8 cellular contexts compared by ENCODE assay signal in the genomic region with DNA sequence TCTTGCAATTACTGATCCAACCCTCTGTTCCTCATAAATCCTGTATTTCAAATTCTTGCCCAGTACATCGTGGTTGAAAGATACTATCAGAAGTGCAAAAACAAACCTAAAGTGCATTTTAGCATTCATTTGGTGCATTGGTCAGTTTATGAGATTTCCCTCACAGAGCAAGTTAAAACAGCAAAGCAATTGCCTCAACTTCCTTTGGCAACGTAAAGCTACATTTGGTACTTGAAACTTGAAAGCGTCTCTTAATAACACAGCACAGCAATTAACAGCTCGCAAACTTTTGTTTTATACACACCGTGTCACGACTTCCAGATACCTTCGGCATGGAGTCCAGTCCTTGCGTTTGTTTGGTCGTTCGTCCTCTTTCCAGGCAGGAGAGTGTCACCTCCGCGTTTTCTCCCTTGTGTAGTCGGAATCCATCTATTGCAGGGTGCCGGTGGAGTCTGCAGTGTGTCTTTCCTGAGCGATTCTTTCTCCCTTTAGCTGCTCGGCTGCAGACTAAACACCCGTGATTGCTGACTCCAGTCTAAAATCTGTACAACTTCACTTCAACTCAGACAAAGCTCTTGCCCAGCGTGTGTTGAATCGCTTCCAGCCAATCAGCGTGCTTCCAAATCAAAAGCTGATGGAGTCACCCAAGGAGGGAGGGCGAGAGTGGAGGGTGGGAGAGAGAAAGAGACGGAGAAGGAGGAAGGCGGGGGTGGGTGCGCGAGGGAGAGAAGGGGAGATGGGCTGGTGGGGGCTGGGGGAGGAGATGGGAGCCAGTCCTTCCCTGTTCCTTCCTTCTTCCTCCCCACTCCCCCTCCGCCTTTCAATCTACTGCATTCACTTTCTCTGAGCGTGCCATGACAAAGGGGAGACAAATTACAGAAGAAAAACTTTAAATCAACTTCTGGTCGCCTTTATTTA. TPM values are rescaled to one million over a fixed set of nuclear protein-coding genes. Genes with fewer than 3 reads are reported as not detected.
DNase-seq lines count a peak whose midpoint lies in the region; ATAC-seq and TF ChIP-seq lines count a peak whose summit lies in the region.

A gene with protein sequence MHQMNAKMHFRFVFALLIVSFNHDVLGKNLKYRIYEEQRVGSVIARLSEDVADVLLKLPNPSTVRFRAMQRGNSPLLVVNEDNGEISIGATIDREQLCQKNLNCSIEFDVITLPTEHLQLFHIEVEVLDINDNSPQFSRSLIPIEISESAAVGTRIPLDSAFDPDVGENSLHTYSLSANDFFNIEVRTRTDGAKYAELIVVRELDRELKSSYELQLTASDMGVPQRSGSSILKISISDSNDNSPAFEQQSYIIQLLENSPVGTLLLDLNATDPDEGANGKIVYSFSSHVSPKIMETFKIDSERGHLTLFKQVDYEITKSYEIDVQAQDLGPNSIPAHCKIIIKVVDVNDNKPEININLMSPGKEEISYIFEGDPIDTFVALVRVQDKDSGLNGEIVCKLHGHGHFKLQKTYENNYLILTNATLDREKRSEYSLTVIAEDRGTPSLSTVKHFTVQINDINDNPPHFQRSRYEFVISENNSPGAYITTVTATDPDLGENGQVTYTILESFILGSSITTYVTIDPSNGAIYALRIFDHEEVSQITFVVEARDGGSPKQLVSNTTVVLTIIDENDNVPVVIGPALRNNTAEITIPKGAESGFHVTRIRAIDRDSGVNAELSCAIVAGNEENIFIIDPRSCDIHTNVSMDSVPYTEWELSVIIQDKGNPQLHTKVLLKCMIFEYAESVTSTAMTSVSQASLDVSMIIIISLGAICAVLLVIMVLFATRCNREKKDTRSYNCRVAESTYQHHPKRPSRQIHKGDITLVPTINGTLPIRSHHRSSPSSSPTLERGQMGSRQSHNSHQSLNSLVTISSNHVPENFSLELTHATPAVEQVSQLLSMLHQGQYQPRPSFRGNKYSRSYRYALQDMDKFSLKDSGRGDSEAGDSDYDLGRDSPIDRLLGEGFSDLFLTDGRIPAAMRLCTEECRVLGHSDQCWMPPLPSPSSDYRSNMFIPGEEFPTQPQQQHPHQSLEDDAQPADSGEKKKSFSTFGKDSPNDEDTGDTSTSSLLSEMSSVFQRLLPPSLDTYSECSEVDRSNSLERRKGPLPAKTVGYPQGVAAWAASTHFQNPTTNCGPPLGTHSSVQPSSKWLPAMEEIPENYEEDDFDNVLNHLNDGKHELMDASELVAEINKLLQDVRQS (minus strand): TSS at position 544 of the 918 bp plus-strand sequence. CDS start 406 bp downstream, at position 138.

- no peak for TF ChIP-seq CTCF in Caco-2 (IDR thresholded peaks at IDR 0.05; ENCODE audit: insufficient read depth in 1 of 2, low read depth in 1 of 2, low read length in 1 of 2, severe bottlenecking in 1 of 2, unreplicated experiment in 1 of 2)
- no peak for TF ChIP-seq CTCF in left ventricle myocardium inferior (IDR thresholded peaks at IDR 0.05; ENCODE audit: borderline replicate concordance)

- POLR2A ChIA-PET in Caco-2 (lab: Charles Lee), result interaction anchor here (0.5 kb wide), 1 partner anchor 325 kb away, joined by 3 read pairs; no protein-coding TSS in a partner anchor

- intact Hi-C loops in Caco-2 (cut with micrococcal nuclease; ENCODE audit: unreplicated experiment), result no loop called here
- intact Hi-C loops in left ventricle myocardium inferior (cut with micrococcal nuclease), result no loop called here
- intact Hi-C loops in posterior vena cava (cut with DNase I), result loop anchor here in 1 of 2 donors (10.0 kb wide), 1 partner anchor 277 kb away; no protein-coding TSS in a partner anchor

- H3K36me3 ChIP-seq in Caco-2 (ENCODE audit: control insufficient read depth, insufficient read depth, low read length), result no peaks in the 10 kb centered on the region
- H3K36me3 ChIP-seq in MG63, result peaks cover 37% of the 10 kb centered on the region
- no peaks in the 10 kb centered on the region for H3K36me3 ChIP-seq in left ventricle myocardium inferior

- CTCF ChIA-PET in Caco-2 (lab: Charles Lee), result no interaction called here

- H3K4me3 ChIP-seq in Caco-2 (ENCODE audit: low read depth, low read length) (0 out of 2 replicates have a peak within 1 kb of the TSS, but pooled peaks have one; percentile 6), MG63 (peak within 1 kb of the TSS; percentile 83), left ventricle myocardium inferior (peak within 1 kb of the TSS; percentile 72)

- no peaks in the 10 kb centered on the region for H3K9me3 Mint-ChIP-seq in Caco-2 (ENCODE audit: unreplicated experiment)

- H3K9me3 ChIP-seq in Caco-2 (no peaks in the 10 kb centered on the region), MG63 (no peaks in the 10 kb centered on the region), left ventricle myocardium inferior (replicated peaks) (peaks cover 14% of the 10 kb centered on the region)

- peaks cover 5% of the 10 kb centered on the region for H3K27me3 Mint-ChIP-seq in Caco-2 (ENCODE audit: insufficient read depth, unreplicated experiment)

- no peaks in the 10 kb centered on the region for H3K36me3 Mint-ChIP-seq in Caco-2 (ENCODE audit: insufficient read depth, unreplicated experiment)

- H3K27me3 ChIP-seq in Caco-2 (replicated peaks; ENCODE audit: control insufficient read depth, insufficient read depth, low read length), result no peaks in the 10 kb centered on the region
- no peaks in the 10 kb centered on the region for H3K27me3 ChIP-seq in MG63
- H3K27me3 ChIP-seq in left ventricle myocardium inferior (ENCODE audit: low read depth), result peaks cover 27% of the 10 kb centered on the region

- 0 out of 2 replicates have a peak, but pooled peaks cover 1% of the 10 kb centered on the region for H3K4me1 ChIP-seq in Caco-2
- H3K4me1 ChIP-seq in left ventricle myocardium inferior, result peaks cover 12% of the 10 kb centered on the region

- H3K4me1 Mint-ChIP-seq in Caco-2 (ENCODE audit: low read depth, unreplicated experiment), result no peaks in the 10 kb centered on the region

- BruUV-seq in Caco-2 (replicated peaks; lab: Mats Ljungman, UMichigan), result no TSS peak

- H3K4me3 Mint-ChIP-seq in Caco-2 (ENCODE audit: unreplicated experiment), result no peak within 1 kb of the TSS

- peak in 1 of 2 experiments; percentile 43 for DNase-seq in Caco-2
- DNase-seq in MG63, result peak; percentile 93
- peak; percentile 92 for DNase-seq in amniotic epithelial cell (ENCODE audit: low read depth)
- peak; percentile 85 for DNase-seq in left ventricle myocardium inferior
- DNase-seq in posterior vena cava (ENCODE audit: low spot score), result peak; percentile 95
- DNase-seq in UCSD-AML1 (lab: John Stamatoyannopoulos, UW; ENCODE audit: unreplicated experiment), result no peak
- no peak for DNase-seq in SHP77 treated with DMSO at 0.1 percent for 48 hours (lab: John Stamatoyannopoulos, UW)

- peak within 1 kb of the TSS; percentile 85 for H3K27ac ChIP-seq in left ventricle myocardium inferior (replicated peaks)

- peak; percentile 54 for ATAC-seq in GM19467 (IDR thresholded peaks at IDR 0.05; ENCODE audit: unreplicated experiment)

- no peak within 1 kb of the TSS for H3K27ac Mint-ChIP-seq in Caco-2 (ENCODE audit: unreplicated experiment)

RNA-seq across cellular contexts. Expression of the gene that starts here (rescaled TPM):
- 0.29 and 0.49 TPM in 2 replicates for total RNA-seq in Caco-2 (2022)
- total RNA-seq in MG63 (2014; rRNA removed; shearing (Covaris generic); ENCODE audit: low replicate concordance), result 22.1 and 26.5 TPM in 2 replicates
- 3.4 TPM for total RNA-seq in left ventricle myocardium inferior
- 10 to 100 TPM; 19.6 to 33.7 TPM for total RNA-seq in posterior vena cava

Comparison
In these comparisons a context has a peak if more than half of its experiments do, and no peak if none do; other contexts are left out.
1. DNase-seq: peak in MG63 (single experiment), amniotic epithelial cell (single experiment), left ventricle myocardium inferior (single experiment) and posterior vena cava (single experiment); none in UCSD-AML1 (single experiment) and SHP77 treated with DMSO at 0.1 percent for 48 hours (single experiment).
2. H3K4me3 ChIP-seq: peak in every context shown above with its lines; median percentile 83 in MG63; 72 in left ventricle myocardium inferior; 6 in Caco-2.